In the genomic region with DNA sequence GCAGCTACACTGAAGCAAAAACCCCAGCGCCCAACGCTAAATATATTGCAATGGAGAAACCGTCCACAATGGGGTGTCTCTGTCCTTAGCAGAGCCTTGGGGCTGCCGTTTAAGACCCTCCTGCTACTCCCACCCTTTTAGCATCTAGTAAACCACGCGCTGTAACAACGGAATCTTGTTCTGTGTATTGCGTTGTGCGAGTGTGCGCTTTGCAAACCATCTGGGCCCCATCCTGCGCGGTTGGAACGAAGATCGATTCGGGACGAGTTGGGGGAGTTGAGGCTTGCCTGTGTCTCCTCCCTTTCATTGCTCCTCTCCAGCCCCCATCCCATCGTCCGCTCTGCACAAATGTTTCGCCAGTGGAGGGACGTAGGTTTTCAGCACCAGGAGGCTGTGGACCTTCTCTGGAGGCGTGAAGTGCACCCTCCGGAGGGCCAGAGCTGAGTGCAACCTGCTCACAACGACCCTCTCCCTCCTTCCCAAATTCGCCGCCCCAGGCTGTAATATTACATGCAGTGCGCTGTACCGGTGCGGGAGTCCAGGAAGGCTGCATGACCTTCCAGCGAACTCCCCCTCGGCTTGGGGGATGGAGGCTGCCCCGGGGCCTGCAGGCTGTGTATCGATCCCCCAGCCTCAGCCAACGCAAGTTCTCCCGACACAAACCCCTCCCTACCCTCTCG, we compare ENCODE assay signal across 1 cellular context.
TF ChIP-seq lines count a peak whose summit lies in the region.

No MANE protein-coding gene starts in this region.

TF ChIP-seq in IMR-90, 13 proteins besides CTCF, POLR2A, EP300 and RAD21:
- TF ChIP-seq MXI1 (IDR thresholded peaks at IDR 0.05; ENCODE audit: borderline replicate concordance, low read depth, low read length) (peak; percentile 92), RFX5 (IDR thresholded peaks at IDR 0.05; ENCODE audit: low read depth, low read length) (no peak)
